ENCODE assay signal across 14 cellular contexts in genomic region chr18:76394780-76395476, GRCh38.
A peak's percentile ranks its signal among the peaks of the same experiment; 100 is the strongest.
DNase-seq lines count a peak whose midpoint lies in the region; ATAC-seq, FAIRE-seq and TF ChIP-seq lines count a peak whose summit lies in the region.
"Had no signal": no experiment of that assay in that cellular context is flagged by ENCODE, and none has a peak within 500 bp of the region (broad histone marks: within the 10 kb centered on the region; RNA-seq: fewer than 3 reads in every experiment).

No MANE protein-coding gene starts in this region.

- 0 out of 2 replicates have a peak overlapping the region, but pooled peaks have one; percentile 13 for H3K27ac ChIP-seq in SK-N-MC
- H3K27ac ChIP-seq: adrenal gland, right lobe of liver had no signal

- CTCF ChIA-PET in activated CD4-positive, alpha-beta T cell treated with anti-CD3 and anti-CD28 coated beads, Interleukin-2, amount 10 ng/mL, durations not matched to agents 7 days and 5 days (lab: Charles Lee): no interaction called here

- H3K9me3 Mint-ChIP-seq in activated CD4-positive, alpha-beta T cell treated with anti-CD3 and anti-CD28 coated beads, Interleukin-2, amount 10 ng/mL, durations not matched to agents 7 days and 5 days: no peaks in the 10 kb centered on the region
- no peaks in the 10 kb centered on the region for H3K9me3 Mint-ChIP-seq in type B pancreatic cell
- H3K9me3 Mint-ChIP-seq: T-helper 1 cell treated with Interleukin-12 subunit alpha and Interleukin-12 subunit beta and Interleukin-4 antibody, amounts not matched to agents 30 μg/mL and 1 μg/mL, for 36 hours had no signal

- H3K36me3 ChIP-seq in SK-N-MC (ENCODE audit: insufficient read depth, low read length) (no peaks in the 10 kb centered on the region), BE2C (no peaks in the 10 kb centered on the region)
- H3K36me3 ChIP-seq: adrenal gland, right lobe of liver had no signal

- no peaks in the 10 kb centered on the region for H3K4me1 ChIP-seq in BE2C

- peak overlapping the region; percentile 34 for H3K27ac Mint-ChIP-seq in activated CD4-positive, alpha-beta T cell treated with anti-CD3 and anti-CD28 coated beads, Interleukin-2, amount 10 ng/mL, durations not matched to agents 7 days and 5 days
- H3K27ac Mint-ChIP-seq in type B pancreatic cell: peak overlapping the region; percentile 17
- H3K27ac Mint-ChIP-seq: T-helper 1 cell treated with Interleukin-12 subunit alpha and Interleukin-12 subunit beta and Interleukin-4 antibody, amounts not matched to agents 30 μg/mL and 1 μg/mL, for 36 hours had no signal

- no peaks in the 10 kb centered on the region for H3K36me3 Mint-ChIP-seq in activated CD4-positive, alpha-beta T cell treated with anti-CD3 and anti-CD28 coated beads, Interleukin-2, amount 10 ng/mL, durations not matched to agents 7 days and 5 days (ENCODE audit: low read depth)
- peaks cover 12% of the 10 kb centered on the region for H3K36me3 Mint-ChIP-seq in type B pancreatic cell

- H3K9me3 ChIP-seq in SK-N-MC (ENCODE audit: low read depth, low read length) (no peaks in the 10 kb centered on the region), BE2C (no peaks in the 10 kb centered on the region)
- H3K9me3 ChIP-seq: adrenal gland, right lobe of liver had no signal

- peaks cover 9% of the 10 kb centered on the region for H3K4me1 Mint-ChIP-seq in activated CD4-positive, alpha-beta T cell treated with anti-CD3 and anti-CD28 coated beads, Interleukin-2, amount 10 ng/mL, durations not matched to agents 7 days and 5 days
- peaks cover 48% of the 10 kb centered on the region for H3K4me1 Mint-ChIP-seq in type B pancreatic cell (ENCODE audit: unreplicated experiment)

- H3K27me3 ChIP-seq in BE2C: no peaks in the 10 kb centered on the region
- H3K27me3 ChIP-seq: adrenal gland, right lobe of liver had no signal

- peaks cover 6% of the 10 kb centered on the region for H3K27me3 Mint-ChIP-seq in activated CD4-positive, alpha-beta T cell treated with anti-CD3 and anti-CD28 coated beads, Interleukin-2, amount 10 ng/mL, durations not matched to agents 7 days and 5 days
- no peaks in the 10 kb centered on the region for H3K27me3 Mint-ChIP-seq in type B pancreatic cell

- no peak for DNase-seq in activated CD4-positive, alpha-beta T cell treated with anti-CD3 and anti-CD28 coated beads, Interleukin-2, amount 10 ng/mL, durations not matched to agents 7 days and 5 days
- no peak for DNase-seq in activated CD4-positive, alpha-beta T cell treated with anti-CD3 and anti-CD28 coated beads, Interleukin-2, amount 50 U/mL, for 4 hours
- DNase-seq in SK-N-MC (ENCODE audit: low read depth, low spot score): no peak
- DNase-seq in fibroblast of the aortic adventitia (ENCODE audit: low read depth): peak; percentile 60
- no peak for DNase-seq in type B pancreatic cell (ENCODE audit: extremely low spot score, unreplicated experiment)
- DNase-seq in HTR-8/SVneo (ENCODE audit: insufficient read length, low spot score): no peak
- no peak for DNase-seq in BE2C
- DNase-seq: effector CD8-positive, alpha-beta T cell; NCI-H1092; right lobe of liver had no signal

- POLR2A ChIA-PET in activated CD4-positive, alpha-beta T cell treated with anti-CD3 and anti-CD28 coated beads, Interleukin-2, amount 10 ng/mL, durations not matched to agents 7 days and 5 days (lab: Charles Lee): no interaction called here

- H3K9ac ChIP-seq in SK-N-MC (ENCODE audit: insufficient read length): no peak overlapping the region

- H3K4me3 Mint-ChIP-seq in activated CD4-positive, alpha-beta T cell treated with anti-CD3 and anti-CD28 coated beads, Interleukin-2, amount 10 ng/mL, durations not matched to agents 7 days and 5 days: no peak overlapping the region
- peak overlapping the region; percentile 45 for H3K4me3 Mint-ChIP-seq in type B pancreatic cell
- H3K4me3 Mint-ChIP-seq: T-helper 1 cell treated with Interleukin-12 subunit alpha and Interleukin-12 subunit beta and Interleukin-4 antibody, amounts not matched to agents 30 μg/mL and 1 μg/mL, for 36 hours had no signal

- FAIRE-seq in HTR-8/SVneo (lab: Jason Lieb, UNC): no peak
- FAIRE-seq: G401.6 had no signal

- no peak overlapping the region for H3K4me3 ChIP-seq in SK-N-MC
- no peak overlapping the region for H3K4me3 ChIP-seq in fibroblast of the aortic adventitia (ENCODE audit: low read depth, low read length)
- no peak overlapping the region for H3K4me3 ChIP-seq in BE2C (ENCODE audit: low read depth, low read length)
- H3K4me3 ChIP-seq: adrenal gland, right lobe of liver had no signal

- TF ChIP-seq CTCF in fibroblast of the aortic adventitia (IDR thresholded peaks at IDR 0.05; ENCODE audit: insufficient read depth, low read length) (no peak), type B pancreatic cell (conservative IDR thresholded peaks at IDR 0.05) (no peak), BE2C (IDR thresholded peaks at IDR 0.05; ENCODE audit: low read depth, low read length) (no peak)

- ATAC-seq in HG03159 (IDR thresholded peaks at IDR 0.05; ENCODE audit: unreplicated experiment): no peak
